7 cellular contexts compared by ENCODE assay signal in the genomic region with DNA sequence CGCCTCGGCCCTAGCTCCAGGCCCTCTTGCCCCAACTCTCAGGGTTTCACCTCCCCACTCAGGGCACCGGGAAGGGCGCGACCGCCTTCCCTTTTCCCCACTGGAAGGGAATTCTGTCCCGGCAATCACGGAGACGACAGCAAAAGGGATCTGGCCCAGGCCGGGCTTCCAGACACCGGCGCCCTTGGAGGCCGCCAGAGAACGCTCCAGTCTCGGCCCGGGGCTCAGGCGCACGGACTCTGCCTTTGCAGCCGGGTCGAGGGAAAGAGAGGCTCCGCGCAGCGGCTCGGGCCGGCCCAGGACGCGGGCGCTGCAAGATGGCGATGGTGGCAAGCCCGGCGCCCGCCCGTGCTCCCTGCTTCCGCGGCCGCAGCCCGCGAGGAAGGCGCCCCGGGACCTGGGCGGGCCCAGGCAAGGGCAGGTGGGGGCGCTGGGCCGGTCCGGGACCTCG. TPM values are rescaled to one million over a fixed set of nuclear protein-coding genes. Genes with fewer than 3 reads are reported as not detected.
DNase-seq lines count a peak whose midpoint lies in the region; ATAC-seq and TF ChIP-seq lines count a peak whose summit lies in the region.

No MANE protein-coding gene starts in this region.

- in situ Hi-C loops in astrocyte of the cerebellum (cut with HindIII; ENCODE audit: low sequenced_read_pairs): no loop called here

- peaks cover 64% of the 10 kb centered on the region for H3K4me1 ChIP-seq in suprapubic skin

- DNase-seq in astrocyte of the cerebellum (ENCODE audit: low read depth) (no peak), suprapubic skin (ENCODE audit: low spot score in 2 of 2) (peak; percentile 74 to 78), globus pallidus (ENCODE audit: low spot score) (no peak), superior temporal gyrus (ENCODE audit: extremely low spot score) (no peak)

- H3K4me3 ChIP-seq in astrocyte of the cerebellum (ENCODE audit: low read depth, low read length): peak overlapping the region; percentile 79
- H3K4me3 ChIP-seq in suprapubic skin: peak overlapping the region; percentile 96

- no peak for TF ChIP-seq EP300 in suprapubic skin (IDR thresholded peaks at IDR 0.05)

- peak; percentile 20 for ATAC-seq in GM19452 (IDR thresholded peaks at IDR 0.05; ENCODE audit: unreplicated experiment)
- ATAC-seq in HG03460 (IDR thresholded peaks at IDR 0.05; ENCODE audit: unreplicated experiment): peak; percentile 8

- TF ChIP-seq CTCF in astrocyte of the cerebellum (IDR thresholded peaks at IDR 0.05; ENCODE audit: low read depth, low read length, missing control alignments): no peak
- no peak for TF ChIP-seq CTCF in suprapubic skin (IDR thresholded peaks at IDR 0.05)

- peak overlapping the region; percentile 96 for H3K27ac ChIP-seq in layer of hippocampus (ENCODE audit: low read depth, low read length)
- H3K27ac ChIP-seq in suprapubic skin: peak overlapping the region; percentile 97

- no peaks in the 10 kb centered on the region for H3K36me3 ChIP-seq in suprapubic skin

- no peaks in the 10 kb centered on the region for H3K9me3 ChIP-seq in suprapubic skin

- TF ChIP-seq POLR2A in suprapubic skin (IDR thresholded peaks at IDR 0.05): no peak

- WGBS in suprapubic skin: 0% methylated on average over 10 of the region's 45 CpGs

- no peaks in the 10 kb centered on the region for H3K27me3 ChIP-seq in layer of hippocampus (ENCODE audit: control insufficient read depth, insufficient read depth, low read length)
- H3K27me3 ChIP-seq in suprapubic skin: no peaks in the 10 kb centered on the region

RNA-seq across cellular contexts. Expression of a gene that starts 1.1 kb away (rescaled TPM):
- 100 to 1,000 TPM; 145 to 255 (median 181) TPM for total RNA-seq in suprapubic skin

RNA-seq across cellular contexts. Expression of a gene that starts 41.9 kb away (rescaled TPM):
- total RNA-seq in suprapubic skin: 100 to 1,000 TPM in 1 of 4 donors, 10 to 100 TPM in 3; 58.7 to 112 (median 69.5) TPM

Comparison
In these comparisons a context has a peak if more than half of its experiments do, and no peak if none do; other contexts are left out.
1. DNase-seq: peak in suprapubic skin (2 of 2); none in astrocyte of the cerebellum (single experiment), globus pallidus (single experiment) and superior temporal gyrus (single experiment).